10 cellular contexts compared by ENCODE assay signal in the genomic region with DNA sequence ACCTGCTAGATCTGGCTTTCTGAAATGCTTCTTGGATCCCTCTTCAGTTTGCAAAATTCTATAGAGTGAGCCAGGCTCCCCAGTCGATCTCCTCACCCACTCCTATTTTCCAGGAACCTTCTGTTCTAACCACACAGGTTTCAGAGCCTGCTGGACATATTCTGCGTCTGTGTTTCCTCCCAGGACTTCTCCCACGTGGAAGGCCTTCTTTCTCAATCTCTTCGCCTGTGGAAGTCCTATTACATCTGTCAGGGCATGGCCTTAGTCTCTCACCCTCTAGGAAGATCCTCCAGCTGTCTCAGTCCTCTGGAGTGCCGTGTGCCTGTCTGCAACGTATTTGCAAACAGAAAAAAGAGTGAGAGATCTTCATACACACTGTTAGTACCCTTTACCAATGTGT. TPM values are rescaled to one million over a fixed set of nuclear protein-coding genes. Genes with fewer than 3 reads are reported as not detected.
DNase-seq lines count a peak whose midpoint lies in the region; ATAC-seq and TF ChIP-seq lines count a peak whose summit lies in the region.
"Had no signal": no experiment of that assay in that cellular context is flagged by ENCODE, and none has a peak within 500 bp of the region (broad histone marks: within the 10 kb centered on the region; RNA-seq: fewer than 3 reads in every experiment).

No MANE protein-coding gene starts in this region.

- POLR2A ChIA-PET in activated B cell treated with CpG ODN at 0.5 μM for 24 hours (lab: Charles Lee), result interaction anchor here (0.6 to 1.1 kb wide), 4 partner anchors 12 to 210 kb away, joined by 3 to 11 read pairs (median 6); no protein-coding TSS in a partner anchor

- H3K27me3 ChIP-seq in rectal smooth muscle tissue (ENCODE audit: control insufficient read depth, insufficient read depth, low read length), result no peaks in the 10 kb centered on the region

- peaks cover 7% of the 10 kb centered on the region for H3K4me1 Mint-ChIP-seq in activated B cell treated with CpG ODN at 0.5 μM for 24 hours

- H3K27ac ChIP-seq in rectal smooth muscle tissue (ENCODE audit: low read depth, low read length), result peak overlapping the region; percentile 95

- H3K9ac ChIP-seq in rectal smooth muscle tissue (ENCODE audit: low read length), result no peak overlapping the region

- peaks cover 3% of the 10 kb centered on the region for H3K36me3 ChIP-seq in rectal smooth muscle tissue (ENCODE audit: control insufficient read depth, insufficient read depth, low read length)

- no peak overlapping the region for H3K4me3 ChIP-seq in rectal smooth muscle tissue (ENCODE audit: low read length)

- intact Hi-C loops in activated B cell treated with CpG ODN at 0.5 μM for 24 hours (cut with micrococcal nuclease) (no loop called here), Right ventricle myocardium superior (cut with DNase I) (no loop called here)

- peak overlapping the region; percentile 59 for H3K27ac Mint-ChIP-seq in activated B cell treated with CpG ODN at 0.5 μM for 24 hours

- H3K27me3 Mint-ChIP-seq in activated B cell treated with CpG ODN at 0.5 μM for 24 hours, result no peaks in the 10 kb centered on the region

- ATAC-seq in activated B cell treated with CpG ODN at 0.5 μM for 24 hours (ENCODE audit: low read depth) (no peak), Right ventricle myocardium superior (ENCODE audit: poor library complexity) (peak; percentile 22), GM19324 (IDR thresholded peaks at IDR 0.05; ENCODE audit: low FRiP score, unreplicated experiment) (no peak), HG03108 (IDR thresholded peaks at IDR 0.05; ENCODE audit: unreplicated experiment) (no peak), HG02870 (IDR thresholded peaks at IDR 0.05; ENCODE audit: unreplicated experiment) (no peak)
- ATAC-seq: HCT116 had no signal

- H3K4me3 Mint-ChIP-seq in activated B cell treated with CpG ODN at 0.5 μM for 24 hours, result no peak overlapping the region

- peaks cover 6% of the 10 kb centered on the region for H3K36me3 Mint-ChIP-seq in activated B cell treated with CpG ODN at 0.5 μM for 24 hours (ENCODE audit: low read depth)

- no peak for TF ChIP-seq CTCF in activated B cell treated with CpG ODN at 0.5 μM for 24 hours (IDR thresholded peaks at IDR 0.05)

- peaks cover 20% of the 10 kb centered on the region for H3K4me1 ChIP-seq in rectal smooth muscle tissue (ENCODE audit: control insufficient read depth, insufficient read depth, low read length)

- CTCF ChIA-PET in activated B cell treated with CpG ODN at 0.5 μM for 24 hours (lab: Charles Lee), result no interaction called here

- no peaks in the 10 kb centered on the region for H3K9me3 Mint-ChIP-seq in activated B cell treated with CpG ODN at 0.5 μM for 24 hours

- peak; percentile 5 for DNase-seq in DMS 273 treated with DMSO at 0.1 percent for 48 hours (lab: John Stamatoyannopoulos, UW)
- DNase-seq in activated B cell treated with CpG ODN at 0.5 μM for 24 hours, result no peak
- no peak for DNase-seq in Right ventricle myocardium superior
- no peak for DNase-seq in NCI-H2029 treated with DMSO at 0.1 percent for 48 hours (lab: John Stamatoyannopoulos, UW)
- DNase-seq: NCI-H1048 had no signal

RNA-seq across cellular contexts. Expression of a gene that starts 1.7 kb away (rescaled TPM):
- total RNA-seq in activated B cell treated with CpG ODN at 0.5 μM for 24 hours (18.7 and 21.5 TPM in 2 replicates), Right ventricle myocardium superior (24.4 TPM)

RNA-seq across cellular contexts. Expression of a gene that starts 39.8 kb away (rescaled TPM):
- total RNA-seq in activated B cell treated with CpG ODN at 0.5 μM for 24 hours (71.4 and 77.4 TPM in 2 replicates), Right ventricle myocardium superior (21.8 TPM)
